1 cellular context compared by ENCODE assay signal in the genomic region with DNA sequence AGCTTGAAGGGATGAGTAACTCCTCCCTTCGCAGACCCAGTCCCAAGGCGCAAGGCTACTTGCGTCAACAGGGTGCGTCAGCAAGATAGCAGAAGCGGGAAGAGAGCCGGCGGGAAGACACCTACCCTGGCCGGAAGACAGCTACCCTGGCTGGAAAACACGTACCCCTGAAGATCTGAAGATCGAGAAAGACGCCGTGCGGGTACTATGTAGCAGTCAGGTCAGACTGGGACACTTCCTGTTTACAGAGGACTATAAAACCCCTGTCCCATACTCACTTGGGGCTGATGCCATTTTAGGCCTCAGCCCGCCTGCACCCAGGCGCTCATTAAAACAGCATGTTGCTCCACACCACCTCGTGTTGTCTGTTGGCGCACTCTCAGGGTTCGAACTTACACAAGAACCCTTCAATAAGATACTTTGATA.
TF ChIP-seq lines count a peak whose summit lies in the region.

No MANE protein-coding gene starts in this region.

TF ChIP-seq in K562, 482 proteins besides CTCF, POLR2A, EP300 and RAD21 (continued from another document and continues in another):
- TF ChIP-seq, protein P1, sequence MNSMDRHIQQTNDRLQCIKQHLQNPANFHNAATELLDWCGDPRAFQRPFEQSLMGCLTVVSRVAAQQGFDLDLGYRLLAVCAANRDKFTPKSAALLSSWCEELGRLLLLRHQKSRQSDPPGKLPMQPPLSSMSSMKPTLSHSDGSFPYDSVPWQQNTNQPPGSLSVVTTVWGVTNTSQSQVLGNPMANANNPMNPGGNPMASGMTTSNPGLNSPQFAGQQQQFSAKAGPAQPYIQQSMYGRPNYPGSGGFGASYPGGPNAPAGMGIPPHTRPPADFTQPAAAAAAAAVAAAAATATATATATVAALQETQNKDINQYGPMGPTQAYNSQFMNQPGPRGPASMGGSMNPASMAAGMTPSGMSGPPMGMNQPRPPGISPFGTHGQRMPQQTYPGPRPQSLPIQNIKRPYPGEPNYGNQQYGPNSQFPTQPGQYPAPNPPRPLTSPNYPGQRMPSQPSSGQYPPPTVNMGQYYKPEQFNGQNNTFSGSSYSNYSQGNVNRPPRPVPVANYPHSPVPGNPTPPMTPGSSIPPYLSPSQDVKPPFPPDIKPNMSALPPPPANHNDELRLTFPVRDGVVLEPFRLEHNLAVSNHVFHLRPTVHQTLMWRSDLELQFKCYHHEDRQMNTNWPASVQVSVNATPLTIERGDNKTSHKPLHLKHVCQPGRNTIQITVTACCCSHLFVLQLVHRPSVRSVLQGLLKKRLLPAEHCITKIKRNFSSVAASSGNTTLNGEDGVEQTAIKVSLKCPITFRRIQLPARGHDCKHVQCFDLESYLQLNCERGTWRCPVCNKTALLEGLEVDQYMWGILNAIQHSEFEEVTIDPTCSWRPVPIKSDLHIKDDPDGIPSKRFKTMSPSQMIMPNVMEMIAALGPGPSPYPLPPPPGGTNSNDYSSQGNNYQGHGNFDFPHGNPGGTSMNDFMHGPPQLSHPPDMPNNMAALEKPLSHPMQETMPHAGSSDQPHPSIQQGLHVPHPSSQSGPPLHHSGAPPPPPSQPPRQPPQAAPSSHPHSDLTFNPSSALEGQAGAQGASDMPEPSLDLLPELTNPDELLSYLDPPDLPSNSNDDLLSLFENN (IDR thresholded peaks at IDR 0.05; ENCODE audit: low read depth in 2 of 2, low read length in 2 of 2) = no peak
- TF ChIP-seq ZNF217 (CRISPR knock-in tag; IDR thresholded peaks at IDR 0.05) (no peak), NFATC3 (IDR thresholded peaks at IDR 0.05) (no peak), SOX6 (IDR thresholded peaks at IDR 0.05) (no peak), KLF10 (CRISPR knock-in tag; IDR thresholded peaks at IDR 0.05) (no peak), ZNF347 (CRISPR knock-in tag; IDR thresholded peaks at IDR 0.05; ENCODE audit: low read depth) (no peak), ELF2 (CRISPR knock-in tag; IDR thresholded peaks at IDR 0.05) (no peak), DIDO1 (tag; IDR thresholded peaks at IDR 0.05; ENCODE audit: low read depth) (peak; percentile 78), C11orf30 (IDR thresholded peaks at IDR 0.05; ENCODE audit: low read depth) (peak; percentile 77), POLR3A (IDR thresholded peaks at IDR 0.05; ENCODE audit: borderline replicate concordance, extremely low read depth, insufficient read depth, insufficient read length) (no peak), ZFP36 (IDR thresholded peaks at IDR 0.05; ENCODE audit: low read depth, low read length, partially characterized antibody) (no peak), CHD1 (IDR thresholded peaks at IDR 0.05; ENCODE audit: low read length) (no peak), PURB (CRISPR knock-in tag; IDR thresholded peaks at IDR 0.05; ENCODE audit: low read depth) (no peak), RFX1 (IDR thresholded peaks at IDR 0.05) (no peak), GTF2F1 (IDR thresholded peaks at IDR 0.05; ENCODE audit: low read depth, low read length) (no peak), ZNF830 (CRISPR knock-in tag; IDR thresholded peaks at IDR 0.05) (no peak), RBBP5 (IDR thresholded peaks at IDR 0.05; ENCODE audit: borderline replicate concordance, insufficient read depth, low read length, poor library complexity, severe bottlenecking) (no peak), DPF2 (IDR thresholded peaks at IDR 0.05) (no peak), NCOA1 (IDR thresholded peaks at IDR 0.05; ENCODE audit: low read depth) (no peak), TAF9B (IDR thresholded peaks at IDR 0.05; ENCODE audit: partially characterized antibody) (no peak), BCL6 (CRISPR knock-in tag; IDR thresholded peaks at IDR 0.05) (no peak), SMARCE1 (IDR thresholded peaks at IDR 0.05) (no peak), RFX7 (CRISPR knock-in tag; IDR thresholded peaks at IDR 0.05) (no peak), SREBF2 (CRISPR knock-in tag; IDR thresholded peaks at IDR 0.05) (no peak), SMAD2 (IDR thresholded peaks at IDR 0.05; ENCODE audit: low read depth, low read length) (no peak), NCOA6 (IDR thresholded peaks at IDR 0.05) (no peak), ZNF316 (IDR thresholded peaks at IDR 0.05) (peak; percentile 43; the same call in 1 of the 2 replicates), KLF13 (tag; IDR thresholded peaks at IDR 0.05; ENCODE audit: borderline replicate concordance, low read depth) (no peak), BACH1 (tag; IDR thresholded peaks at IDR 0.05) (no peak; the same call in 1 of the 2 replicates), ZNF785 (CRISPR knock-in tag; IDR thresholded peaks at IDR 0.05) (no peak), EP400 (IDR thresholded peaks at IDR 0.05) (peak; percentile 79), BRD4 (IDR thresholded peaks at IDR 0.05) (no peak), ZBTB7A (IDR thresholded peaks at IDR 0.05; ENCODE audit: borderline replicate concordance, control insufficient read depth, low read depth, low read length) (no peak), TAF7 (tag; IDR thresholded peaks at IDR 0.05) (peak; percentile 60; the same call in 1 of the 2 replicates)
- TF ChIP-seq, protein P2, sequence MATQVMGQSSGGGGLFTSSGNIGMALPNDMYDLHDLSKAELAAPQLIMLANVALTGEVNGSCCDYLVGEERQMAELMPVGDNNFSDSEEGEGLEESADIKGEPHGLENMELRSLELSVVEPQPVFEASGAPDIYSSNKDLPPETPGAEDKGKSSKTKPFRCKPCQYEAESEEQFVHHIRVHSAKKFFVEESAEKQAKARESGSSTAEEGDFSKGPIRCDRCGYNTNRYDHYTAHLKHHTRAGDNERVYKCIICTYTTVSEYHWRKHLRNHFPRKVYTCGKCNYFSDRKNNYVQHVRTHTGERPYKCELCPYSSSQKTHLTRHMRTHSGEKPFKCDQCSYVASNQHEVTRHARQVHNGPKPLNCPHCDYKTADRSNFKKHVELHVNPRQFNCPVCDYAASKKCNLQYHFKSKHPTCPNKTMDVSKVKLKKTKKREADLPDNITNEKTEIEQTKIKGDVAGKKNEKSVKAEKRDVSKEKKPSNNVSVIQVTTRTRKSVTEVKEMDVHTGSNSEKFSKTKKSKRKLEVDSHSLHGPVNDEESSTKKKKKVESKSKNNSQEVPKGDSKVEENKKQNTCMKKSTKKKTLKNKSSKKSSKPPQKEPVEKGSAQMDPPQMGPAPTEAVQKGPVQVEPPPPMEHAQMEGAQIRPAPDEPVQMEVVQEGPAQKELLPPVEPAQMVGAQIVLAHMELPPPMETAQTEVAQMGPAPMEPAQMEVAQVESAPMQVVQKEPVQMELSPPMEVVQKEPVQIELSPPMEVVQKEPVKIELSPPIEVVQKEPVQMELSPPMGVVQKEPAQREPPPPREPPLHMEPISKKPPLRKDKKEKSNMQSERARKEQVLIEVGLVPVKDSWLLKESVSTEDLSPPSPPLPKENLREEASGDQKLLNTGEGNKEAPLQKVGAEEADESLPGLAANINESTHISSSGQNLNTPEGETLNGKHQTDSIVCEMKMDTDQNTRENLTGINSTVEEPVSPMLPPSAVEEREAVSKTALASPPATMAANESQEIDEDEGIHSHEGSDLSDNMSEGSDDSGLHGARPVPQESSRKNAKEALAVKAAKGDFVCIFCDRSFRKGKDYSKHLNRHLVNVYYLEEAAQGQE (CRISPR knock-in tag; IDR thresholded peaks at IDR 0.05; ENCODE audit: low read depth) = no peak
- TF ChIP-seq, protein P3, sequence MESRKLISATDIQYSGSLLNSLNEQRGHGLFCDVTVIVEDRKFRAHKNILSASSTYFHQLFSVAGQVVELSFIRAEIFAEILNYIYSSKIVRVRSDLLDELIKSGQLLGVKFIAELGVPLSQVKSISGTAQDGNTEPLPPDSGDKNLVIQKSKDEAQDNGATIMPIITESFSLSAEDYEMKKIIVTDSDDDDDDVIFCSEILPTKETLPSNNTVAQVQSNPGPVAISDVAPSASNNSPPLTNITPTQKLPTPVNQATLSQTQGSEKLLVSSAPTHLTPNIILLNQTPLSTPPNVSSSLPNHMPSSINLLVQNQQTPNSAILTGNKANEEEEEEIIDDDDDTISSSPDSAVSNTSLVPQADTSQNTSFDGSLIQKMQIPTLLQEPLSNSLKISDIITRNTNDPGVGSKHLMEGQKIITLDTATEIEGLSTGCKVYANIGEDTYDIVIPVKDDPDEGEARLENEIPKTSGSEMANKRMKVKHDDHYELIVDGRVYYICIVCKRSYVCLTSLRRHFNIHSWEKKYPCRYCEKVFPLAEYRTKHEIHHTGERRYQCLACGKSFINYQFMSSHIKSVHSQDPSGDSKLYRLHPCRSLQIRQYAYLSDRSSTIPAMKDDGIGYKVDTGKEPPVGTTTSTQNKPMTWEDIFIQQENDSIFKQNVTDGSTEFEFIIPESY (CRISPR knock-in tag; IDR thresholded peaks at IDR 0.05) = no peak
- TF ChIP-seq, protein P4, sequence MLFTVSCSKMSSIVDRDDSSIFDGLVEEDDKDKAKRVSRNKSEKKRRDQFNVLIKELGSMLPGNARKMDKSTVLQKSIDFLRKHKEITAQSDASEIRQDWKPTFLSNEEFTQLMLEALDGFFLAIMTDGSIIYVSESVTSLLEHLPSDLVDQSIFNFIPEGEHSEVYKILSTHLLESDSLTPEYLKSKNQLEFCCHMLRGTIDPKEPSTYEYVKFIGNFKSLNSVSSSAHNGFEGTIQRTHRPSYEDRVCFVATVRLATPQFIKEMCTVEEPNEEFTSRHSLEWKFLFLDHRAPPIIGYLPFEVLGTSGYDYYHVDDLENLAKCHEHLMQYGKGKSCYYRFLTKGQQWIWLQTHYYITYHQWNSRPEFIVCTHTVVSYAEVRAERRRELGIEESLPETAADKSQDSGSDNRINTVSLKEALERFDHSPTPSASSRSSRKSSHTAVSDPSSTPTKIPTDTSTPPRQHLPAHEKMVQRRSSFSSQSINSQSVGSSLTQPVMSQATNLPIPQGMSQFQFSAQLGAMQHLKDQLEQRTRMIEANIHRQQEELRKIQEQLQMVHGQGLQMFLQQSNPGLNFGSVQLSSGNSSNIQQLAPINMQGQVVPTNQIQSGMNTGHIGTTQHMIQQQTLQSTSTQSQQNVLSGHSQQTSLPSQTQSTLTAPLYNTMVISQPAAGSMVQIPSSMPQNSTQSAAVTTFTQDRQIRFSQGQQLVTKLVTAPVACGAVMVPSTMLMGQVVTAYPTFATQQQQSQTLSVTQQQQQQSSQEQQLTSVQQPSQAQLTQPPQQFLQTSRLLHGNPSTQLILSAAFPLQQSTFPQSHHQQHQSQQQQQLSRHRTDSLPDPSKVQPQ (CRISPR knock-in tag; IDR thresholded peaks at IDR 0.05; ENCODE audit: borderline replicate concordance) = no peak
- TF ChIP-seq, protein P5, sequence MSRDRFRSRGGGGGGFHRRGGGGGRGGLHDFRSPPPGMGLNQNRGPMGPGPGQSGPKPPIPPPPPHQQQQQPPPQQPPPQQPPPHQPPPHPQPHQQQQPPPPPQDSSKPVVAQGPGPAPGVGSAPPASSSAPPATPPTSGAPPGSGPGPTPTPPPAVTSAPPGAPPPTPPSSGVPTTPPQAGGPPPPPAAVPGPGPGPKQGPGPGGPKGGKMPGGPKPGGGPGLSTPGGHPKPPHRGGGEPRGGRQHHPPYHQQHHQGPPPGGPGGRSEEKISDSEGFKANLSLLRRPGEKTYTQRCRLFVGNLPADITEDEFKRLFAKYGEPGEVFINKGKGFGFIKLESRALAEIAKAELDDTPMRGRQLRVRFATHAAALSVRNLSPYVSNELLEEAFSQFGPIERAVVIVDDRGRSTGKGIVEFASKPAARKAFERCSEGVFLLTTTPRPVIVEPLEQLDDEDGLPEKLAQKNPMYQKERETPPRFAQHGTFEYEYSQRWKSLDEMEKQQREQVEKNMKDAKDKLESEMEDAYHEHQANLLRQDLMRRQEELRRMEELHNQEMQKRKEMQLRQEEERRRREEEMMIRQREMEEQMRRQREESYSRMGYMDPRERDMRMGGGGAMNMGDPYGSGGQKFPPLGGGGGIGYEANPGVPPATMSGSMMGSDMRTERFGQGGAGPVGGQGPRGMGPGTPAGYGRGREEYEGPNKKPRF (IDR thresholded peaks at IDR 0.05; ENCODE audit: low read depth, low read length) = no peak
- TF ChIP-seq, protein P6, sequence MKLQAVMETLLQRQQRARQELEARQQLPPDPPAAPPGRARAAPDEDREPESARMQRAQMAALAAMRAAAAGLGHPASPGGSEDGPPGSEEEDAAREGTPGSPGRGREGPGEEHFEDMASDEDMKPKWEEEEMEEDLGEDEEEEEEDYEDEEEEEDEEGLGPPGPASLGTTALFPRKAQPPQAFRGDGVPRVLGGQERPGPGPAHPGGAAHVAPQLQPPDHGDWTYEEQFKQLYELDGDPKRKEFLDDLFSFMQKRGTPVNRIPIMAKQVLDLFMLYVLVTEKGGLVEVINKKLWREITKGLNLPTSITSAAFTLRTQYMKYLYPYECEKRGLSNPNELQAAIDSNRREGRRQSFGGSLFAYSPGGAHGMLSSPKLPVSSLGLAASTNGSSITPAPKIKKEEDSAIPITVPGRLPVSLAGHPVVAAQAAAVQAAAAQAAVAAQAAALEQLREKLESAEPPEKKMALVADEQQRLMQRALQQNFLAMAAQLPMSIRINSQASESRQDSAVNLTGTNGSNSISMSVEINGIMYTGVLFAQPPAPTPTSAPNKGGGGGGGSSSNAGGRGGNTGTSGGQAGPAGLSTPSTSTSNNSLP (IDR thresholded peaks at IDR 0.05; ENCODE audit: borderline replicate concordance, low read depth, low read length) = no peak
- TF ChIP-seq, protein P7, sequence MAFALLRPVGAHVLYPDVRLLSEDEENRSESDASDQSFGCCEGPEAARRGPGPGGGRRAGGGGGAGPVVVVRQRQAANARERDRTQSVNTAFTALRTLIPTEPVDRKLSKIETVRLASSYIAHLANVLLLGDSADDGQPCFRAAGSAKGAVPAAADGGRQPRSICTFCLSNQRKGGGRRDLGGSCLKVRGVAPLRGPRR (CRISPR knock-in tag; IDR thresholded peaks at IDR 0.05) = no peak
- TF ChIP-seq, protein P8, sequence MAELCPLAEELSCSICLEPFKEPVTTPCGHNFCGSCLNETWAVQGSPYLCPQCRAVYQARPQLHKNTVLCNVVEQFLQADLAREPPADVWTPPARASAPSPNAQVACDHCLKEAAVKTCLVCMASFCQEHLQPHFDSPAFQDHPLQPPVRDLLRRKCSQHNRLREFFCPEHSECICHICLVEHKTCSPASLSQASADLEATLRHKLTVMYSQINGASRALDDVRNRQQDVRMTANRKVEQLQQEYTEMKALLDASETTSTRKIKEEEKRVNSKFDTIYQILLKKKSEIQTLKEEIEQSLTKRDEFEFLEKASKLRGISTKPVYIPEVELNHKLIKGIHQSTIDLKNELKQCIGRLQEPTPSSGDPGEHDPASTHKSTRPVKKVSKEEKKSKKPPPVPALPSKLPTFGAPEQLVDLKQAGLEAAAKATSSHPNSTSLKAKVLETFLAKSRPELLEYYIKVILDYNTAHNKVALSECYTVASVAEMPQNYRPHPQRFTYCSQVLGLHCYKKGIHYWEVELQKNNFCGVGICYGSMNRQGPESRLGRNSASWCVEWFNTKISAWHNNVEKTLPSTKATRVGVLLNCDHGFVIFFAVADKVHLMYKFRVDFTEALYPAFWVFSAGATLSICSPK (IDR thresholded peaks at IDR 0.05; ENCODE audit: borderline replicate concordance) = no peak
- TF ChIP-seq, protein P9, sequence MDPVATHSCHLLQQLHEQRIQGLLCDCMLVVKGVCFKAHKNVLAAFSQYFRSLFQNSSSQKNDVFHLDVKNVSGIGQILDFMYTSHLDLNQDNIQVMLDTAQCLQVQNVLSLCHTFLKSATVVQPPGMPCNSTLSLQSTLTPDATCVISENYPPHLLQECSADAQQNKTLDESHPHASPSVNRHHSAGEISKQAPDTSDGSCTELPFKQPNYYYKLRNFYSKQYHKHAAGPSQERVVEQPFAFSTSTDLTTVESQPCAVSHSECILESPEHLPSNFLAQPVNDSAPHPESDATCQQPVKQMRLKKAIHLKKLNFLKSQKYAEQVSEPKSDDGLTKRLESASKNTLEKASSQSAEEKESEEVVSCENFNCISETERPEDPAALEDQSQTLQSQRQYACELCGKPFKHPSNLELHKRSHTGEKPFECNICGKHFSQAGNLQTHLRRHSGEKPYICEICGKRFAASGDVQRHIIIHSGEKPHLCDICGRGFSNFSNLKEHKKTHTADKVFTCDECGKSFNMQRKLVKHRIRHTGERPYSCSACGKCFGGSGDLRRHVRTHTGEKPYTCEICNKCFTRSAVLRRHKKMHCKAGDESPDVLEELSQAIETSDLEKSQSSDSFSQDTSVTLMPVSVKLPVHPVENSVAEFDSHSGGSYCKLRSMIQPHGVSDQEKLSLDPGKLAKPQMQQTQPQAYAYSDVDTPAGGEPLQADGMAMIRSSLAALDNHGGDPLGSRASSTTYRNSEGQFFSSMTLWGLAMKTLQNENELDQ (CRISPR knock-in tag; IDR thresholded peaks at IDR 0.05; ENCODE audit: borderline replicate concordance) = no peak
